1 cellular context compared by ENCODE assay signal in the genomic region with DNA sequence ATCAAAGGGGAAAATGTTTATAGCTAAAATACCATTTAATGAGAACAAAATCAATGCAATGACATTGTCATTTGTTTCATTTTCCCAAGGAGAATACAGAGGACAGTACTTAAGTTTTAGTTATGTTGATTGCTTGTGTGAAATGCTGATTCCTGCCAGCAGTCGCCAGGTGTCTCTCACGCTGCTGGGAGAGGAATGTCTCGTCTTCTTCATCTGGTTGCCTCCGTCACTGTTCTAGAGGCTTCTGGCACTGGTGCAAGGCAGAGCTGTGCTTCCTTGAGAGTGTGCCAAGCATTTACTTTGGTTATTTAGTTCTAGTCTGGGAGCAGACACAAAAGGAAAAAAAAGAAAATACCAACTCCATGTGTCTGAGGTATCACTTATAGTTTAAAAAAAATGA. TPM values are rescaled to one million over a fixed set of nuclear protein-coding genes. Genes with fewer than 3 reads are reported as not detected.
"Had no signal": no experiment of that assay in that cellular context is flagged by ENCODE, and none has a peak within 500 bp of the region (broad histone marks: within the 10 kb centered on the region; RNA-seq: fewer than 3 reads in every experiment).

No MANE protein-coding gene starts in this region.

RNA-seq across cellular contexts. Expression of a gene that starts 45.6 kb away (rescaled TPM):
- total RNA-seq: ascending aorta had no signal
